ENCODE assay signal across 7 cellular contexts in the genomic region with DNA sequence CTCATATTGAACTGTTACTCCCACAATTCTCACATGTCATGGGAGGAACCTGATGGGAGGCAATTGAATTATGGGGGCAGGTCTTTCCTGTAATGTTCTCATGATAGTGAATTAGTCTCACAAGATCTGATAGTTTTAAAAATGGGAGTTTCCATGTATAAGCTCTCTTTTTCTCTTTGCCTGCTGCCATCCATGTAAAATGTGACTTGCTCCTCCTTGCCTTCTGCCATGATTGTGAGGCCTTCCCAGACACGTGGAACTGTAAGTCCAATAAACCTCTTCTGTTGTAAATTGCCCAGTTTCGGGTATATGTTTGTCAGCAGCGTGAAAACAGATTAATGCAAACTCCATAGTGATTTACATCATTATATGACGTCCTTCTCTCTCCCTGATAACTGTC.
"Had no signal": no experiment of that assay in that cellular context is flagged by ENCODE, and none has a peak within 500 bp of the region (broad histone marks: within the 10 kb centered on the region; RNA-seq: fewer than 3 reads in every experiment).

No MANE protein-coding gene starts in this region.

- FAIRE-seq: HepG2, HTR-8/SVneo had no signal

- H3K27ac Mint-ChIP-seq: IgD-negative memory B cell had no signal

- H3K36me3 Mint-ChIP-seq: IgD-negative memory B cell had no signal

- H3K4me1 Mint-ChIP-seq: IgD-negative memory B cell had no signal

- ATAC-seq: HepG2 had no signal

- DNase-seq: IMR-90, KBM-7, KG1 had no signal

- H3K27ac ChIP-seq: HL-60 had no signal

- H3K27me3 Mint-ChIP-seq: IgD-negative memory B cell had no signal

- H3K4me3 Mint-ChIP-seq: IgD-negative memory B cell had no signal
